In the genomic region with DNA sequence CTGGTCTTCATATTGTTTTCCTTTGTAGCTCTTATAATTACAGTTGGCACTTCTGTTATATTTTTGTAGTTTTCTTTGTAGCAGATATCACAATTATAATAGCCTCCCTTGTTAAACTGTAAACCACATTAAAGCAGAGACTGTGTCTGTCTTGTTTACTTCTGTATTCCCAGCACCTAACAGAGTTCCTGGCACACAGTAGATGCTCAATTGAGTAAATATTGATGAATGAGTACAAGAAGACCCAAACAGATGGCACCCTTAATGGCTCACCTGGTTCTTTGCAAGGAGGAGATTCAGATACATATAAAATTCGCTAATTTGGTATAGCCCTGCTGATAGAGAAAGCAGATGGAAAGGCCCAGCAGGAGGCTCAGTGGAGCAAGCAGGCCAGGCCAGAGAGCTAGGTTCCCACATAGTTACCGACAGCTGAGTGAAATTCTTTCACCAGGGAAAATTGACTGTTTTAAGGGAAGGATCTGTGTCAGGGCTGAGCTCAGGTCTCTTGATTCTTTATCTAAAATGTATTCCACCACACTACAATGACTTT, we compare ENCODE assay signal across 1 cellular context.
TF ChIP-seq lines count a peak whose summit lies in the region.

No MANE protein-coding gene starts in this region.

TF ChIP-seq in HepG2, 621 proteins besides CTCF, POLR2A, EP300 and RAD21 (continued from another document):
- TF ChIP-seq AKNA (CRISPR knock-in tag; IDR thresholded peaks at IDR 0.05; ENCODE audit: borderline replicate concordance) (no peak), DNMT1 (CRISPR knock-in tag; IDR thresholded peaks at IDR 0.05) (no peak), HHEX (CRISPR knock-in tag; IDR thresholded peaks at IDR 0.05) (no peak), GZF1 (CRISPR knock-in tag; IDR thresholded peaks at IDR 0.05) (no peak), ZFAT (CRISPR knock-in tag; conservative IDR thresholded peaks at IDR 0.05) (no peak), CHD4 (IDR thresholded peaks at IDR 0.05; ENCODE audit: borderline replicate concordance, low read length) (no peak), ELF4 (CRISPR knock-in tag; IDR thresholded peaks at IDR 0.05; ENCODE audit: borderline replicate concordance) (no peak), TAF1 (CRISPR knock-in tag; IDR thresholded peaks at IDR 0.05) (no peak)
- TF ChIP-seq, protein P1, sequence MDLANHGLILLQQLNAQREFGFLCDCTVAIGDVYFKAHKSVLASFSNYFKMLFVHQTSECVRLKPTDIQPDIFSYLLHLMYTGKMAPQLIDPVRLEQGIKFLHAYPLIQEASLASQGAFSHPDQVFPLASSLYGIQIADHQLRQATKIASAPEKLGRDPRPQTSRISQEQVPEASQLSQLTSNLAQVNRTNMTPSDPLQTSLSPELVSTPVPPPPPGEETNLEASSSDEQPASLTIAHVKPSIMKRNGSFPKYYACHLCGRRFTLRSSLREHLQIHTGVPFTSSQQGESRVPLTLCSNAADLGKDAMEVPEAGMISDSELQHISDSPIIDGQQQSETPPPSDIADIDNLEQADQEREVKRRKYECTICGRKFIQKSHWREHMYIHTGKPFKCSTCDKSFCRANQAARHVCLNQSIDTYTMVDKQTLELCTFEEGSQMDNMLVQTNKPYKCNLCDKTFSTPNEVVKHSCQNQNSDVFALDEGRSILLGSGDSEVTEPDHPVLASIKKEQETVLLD (CRISPR knock-in tag; IDR thresholded peaks at IDR 0.05; ENCODE audit: low read depth) = no peak
- TF ChIP-seq, protein P2, sequence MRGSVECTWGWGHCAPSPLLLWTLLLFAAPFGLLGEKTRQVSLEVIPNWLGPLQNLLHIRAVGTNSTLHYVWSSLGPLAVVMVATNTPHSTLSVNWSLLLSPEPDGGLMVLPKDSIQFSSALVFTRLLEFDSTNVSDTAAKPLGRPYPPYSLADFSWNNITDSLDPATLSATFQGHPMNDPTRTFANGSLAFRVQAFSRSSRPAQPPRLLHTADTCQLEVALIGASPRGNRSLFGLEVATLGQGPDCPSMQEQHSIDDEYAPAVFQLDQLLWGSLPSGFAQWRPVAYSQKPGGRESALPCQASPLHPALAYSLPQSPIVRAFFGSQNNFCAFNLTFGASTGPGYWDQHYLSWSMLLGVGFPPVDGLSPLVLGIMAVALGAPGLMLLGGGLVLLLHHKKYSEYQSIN (CRISPR knock-in tag; IDR thresholded peaks at IDR 0.05; ENCODE audit: borderline replicate concordance) = no peak
